In genomic region chr18:3634250-3634939, GRCh38 we compare ENCODE assay signal across 22 cellular contexts.
DNase-seq lines count a peak whose midpoint lies in the region; ATAC-seq, FAIRE-seq and TF ChIP-seq lines count a peak whose summit lies in the region.
"Had no signal": no experiment of that assay in that cellular context is flagged by ENCODE, and none has a peak within 500 bp of the region (broad histone marks: within the 10 kb centered on the region; RNA-seq: fewer than 3 reads in every experiment).

No MANE protein-coding gene starts in this region.

- H2AFZ ChIP-seq in HepG2 (ENCODE audit: low read length): no peak overlapping the region
- H2AFZ ChIP-seq: PC-9 had no signal

- no peaks in the 10 kb centered on the region for H3K9me3 Mint-ChIP-seq in activated CD4-positive, alpha-beta T cell treated with anti-CD3 and anti-CD28 coated beads for 36 hours (ENCODE audit: low read depth)
- no peaks in the 10 kb centered on the region for H3K9me3 Mint-ChIP-seq in activated naive CD8-positive, alpha-beta T cell treated with anti-CD3 and anti-CD28 coated beads for 36 hours
- H3K9me3 Mint-ChIP-seq in stimulated activated naive CD8-positive, alpha-beta T cell treated with anti-CD3 and anti-CD28 coated beads, Interleukin-15, amount 100 ng/mL, for 72 hours: peaks cover 0 to 6% of the 10 kb centered on the region in 2 donors

- POLR2A ChIA-PET in activated CD4-positive, alpha-beta T cell treated with anti-CD3 and anti-CD28 coated beads for 36 hours (lab: Charles Lee): no interaction called here
- POLR2A ChIA-PET in HepG2 (lab: Yijun Ruan, JAX): interaction anchor here (0.6 to 2.5 kb wide), 3 partner anchors 10 to 28 kb away, joined by 4 to 14 read pairs (median 4); no protein-coding TSS in a partner anchor

- H3K4me3 ChIP-seq in HepG2 (replicated peaks in 1 of 3; ENCODE audit: insufficient read depth in 1 of 3, low read depth in 2 of 3, low read length in 3 of 3) (no peak overlapping the region), right lobe of liver (no peak overlapping the region)
- H3K4me3 ChIP-seq: GM12878, PC-9 had no signal

- H3K27me3 ChIP-seq in HepG2 (ENCODE audit: control insufficient read depth in 1 of 2, insufficient read depth in 2 of 2, low read length in 2 of 2): no peaks in the 10 kb centered on the region; a peak in 1 of 5 replicates
- no peaks in the 10 kb centered on the region for H3K27me3 ChIP-seq in right lobe of liver

- no peaks in the 10 kb centered on the region for H3K27me3 Mint-ChIP-seq in activated CD4-positive, alpha-beta T cell treated with anti-CD3 and anti-CD28 coated beads for 36 hours
- no peaks in the 10 kb centered on the region for H3K27me3 Mint-ChIP-seq in activated naive CD8-positive, alpha-beta T cell treated with anti-CD3 and anti-CD28 coated beads for 36 hours
- H3K27me3 Mint-ChIP-seq in stimulated activated naive CD8-positive, alpha-beta T cell treated with anti-CD3 and anti-CD28 coated beads, Interleukin-15, amount 100 ng/mL, for 72 hours: no peaks in the 10 kb centered on the region
- H3K27me3 Mint-ChIP-seq: B cell had no signal

- H3K4me1 ChIP-seq in HepG2 (ENCODE audit: insufficient read depth, low read length) (peaks cover 49% of the 10 kb centered on the region), right lobe of liver (no peaks in the 10 kb centered on the region)

- CTCF ChIA-PET in activated CD4-positive, alpha-beta T cell treated with anti-CD3 and anti-CD28 coated beads for 36 hours (lab: Charles Lee): interaction anchor here (1.2 to 1.8 kb wide), 4 partner anchors 32 to 346 kb away, joined by 3 to 4 read pairs (median 4); no protein-coding TSS in a partner anchor
- CTCF ChIA-PET in HepG2 (lab: Yijun Ruan, JAX; ENCODE audit: low intra/inter-chr PET ratio, low total read pairs): no interaction called here

- no peak overlapping the region for H3K4me3 Mint-ChIP-seq in activated CD4-positive, alpha-beta T cell treated with anti-CD3 and anti-CD28 coated beads for 36 hours
- H3K4me3 Mint-ChIP-seq in activated naive CD8-positive, alpha-beta T cell treated with anti-CD3 and anti-CD28 coated beads for 36 hours: no peak overlapping the region
- peak overlapping the region; percentile 31 to 70 for H3K4me3 Mint-ChIP-seq in stimulated activated naive CD8-positive, alpha-beta T cell treated with anti-CD3 and anti-CD28 coated beads, Interleukin-15, amount 100 ng/mL, for 72 hours
- H3K4me3 Mint-ChIP-seq: B cell had no signal

- FAIRE-seq in HepG2 (lab: Jason Lieb, UNC): no peak
- FAIRE-seq: D721Med, GM12878 had no signal

- H3K79me2 ChIP-seq in HepG2 (ENCODE audit: insufficient read depth, low read length): no peaks in the 10 kb centered on the region

- no peak for TF ChIP-seq CTCF in HepG2 (CRISPR knock-in tag; IDR thresholded peaks at IDR 0.05)
- no peak for TF ChIP-seq CTCF in right lobe of liver (IDR thresholded peaks at IDR 0.05)

- no peaks in the 10 kb centered on the region for H4K20me1 ChIP-seq in HepG2 (ENCODE audit: insufficient read depth, low read length)

- in situ Hi-C loops in HepG2 (cut with HindIII; ENCODE audit: extremely low pct_ligation_motif_present, low pct_unique_long_range_greater_than_20kb): no loop called here

- H3K36me3 ChIP-seq in HepG2 (replicated peaks in 1 of 2; ENCODE audit: control insufficient read depth in 1 of 2, insufficient read depth in 2 of 2, low read length in 2 of 2) (no peaks in the 10 kb centered on the region), right lobe of liver (no peaks in the 10 kb centered on the region)

- no peak for DNase-seq in activated CD4-positive, alpha-beta T cell treated with anti-CD3 and anti-CD28 coated beads for 36 hours
- DNase-seq in activated CD4-positive, alpha-beta T cell treated with anti-CD3 and anti-CD28 coated beads for 4 hours: no peak
- DNase-seq in HepG2 (ENCODE audit: low spot score) (peak; percentile 58), right lobe of liver (no peak), RPMI8226 (no peak)
- DNase-seq in activated naive CD8-positive, alpha-beta T cell treated with anti-CD3 and anti-CD28 coated beads for 36 hours: no peak
- DNase-seq in stimulated activated naive CD8-positive, alpha-beta T cell treated with anti-CD3 and anti-CD28 coated beads, Interleukin-15, amount 100 ng/mL, for 72 hours: no peak
- DNase-seq: 8988T, DMS79 treated with DMSO at 0.1 percent for 48 hours, H7, NCI-H1105, NCI-H146, NCI-H2029, NCI-H226, NCI-H510A treated with DMSO at 0.1 percent for 48 hours, NCI-H748 treated with DMSO at 0.1 percent for 48 hours, PC-9 had no signal

- BruUV-seq in HepG2 (replicated peaks; lab: Mats Ljungman, UMichigan): no TSS peak

- TF ChIP-seq POLR2A in HepG2 (IDR thresholded peaks at IDR 0.05; ENCODE audit: insufficient read depth in 1 of 2, low read depth in 2 of 2, low read length in 2 of 2) (no peak), right lobe of liver (IDR thresholded peaks at IDR 0.05) (no peak)

- H3K4me2 ChIP-seq in HepG2 (ENCODE audit: low read depth, low read length): no peak overlapping the region
- H3K4me2 ChIP-seq: PC-9 had no signal

- 68% methylated on average over 3 of the region's 3 CpGs for WGBS in HepG2 (ENCODE audit: low lambda C conversion rate)
- WGBS in right lobe of liver (ENCODE audit: insufficient coverage, low coverage, low lambda C conversion rate, missing lambda C conversion rate): 85% methylated on average over 3 of the region's 3 CpGs

- H3K27ac ChIP-seq in HepG2 (ENCODE audit: extremely low read length, insufficient read depth, low read length) (no peak overlapping the region), right lobe of liver (no peak overlapping the region)
- H3K27ac ChIP-seq: HL-60, PC-9 had no signal

- no peak for TF ChIP-seq RAD21 in HepG2 (CRISPR knock-in tag; IDR thresholded peaks at IDR 0.05)

- peak; percentile 61 for ATAC-seq in activated CD4-positive, alpha-beta T cell treated with anti-CD3 and anti-CD28 coated beads for 36 hours
- ATAC-seq in HepG2 (no peak), right lobe of liver (no peak), HG02970 (IDR thresholded peaks at IDR 0.05; ENCODE audit: low FRiP score, unreplicated experiment) (no peak)
- ATAC-seq in stimulated activated naive CD8-positive, alpha-beta T cell treated with anti-CD3 and anti-CD28 coated beads, Interleukin-15, amount 100 ng/mL, for 72 hours: peak; percentile 74
- ATAC-seq: GM12878 had no signal

- H3K9ac ChIP-seq in HepG2 (ENCODE audit: insufficient read depth, low read depth, low read length): no peak overlapping the region

- no peaks in the 10 kb centered on the region for H3K9me3 ChIP-seq in HepG2 (ENCODE audit: low read length)
- H3K9me3 ChIP-seq in right lobe of liver: no peaks in the 10 kb centered on the region

- peak in 1 of 2 experiments; percentile 49; a peak in 2 of 4 replicates for TF ChIP-seq EP300 in HepG2 (IDR thresholded peaks at IDR 0.05; ENCODE audit: low read depth in 2 of 2, low read length in 2 of 2)
- no peak for TF ChIP-seq EP300 in HepG2 (CRISPR knock-in tag; IDR thresholded peaks at IDR 0.05; ENCODE audit: borderline replicate concordance)

- intact Hi-C loops in activated CD4-positive, alpha-beta T cell treated with anti-CD3 and anti-CD28 coated beads for 36 hours (cut with DNase I, micrococcal nuclease): no loop called here
- intact Hi-C loops in HepG2 (cut with micrococcal nuclease; ENCODE audit: unreplicated experiment) (loop anchor here (2.0 kb wide), 1 partner anchor 16 kb away; no protein-coding TSS in a partner anchor), right lobe of liver (cut with DNase I) (no loop called here)

- no peaks in the 10 kb centered on the region for H3K36me3 Mint-ChIP-seq in activated CD4-positive, alpha-beta T cell treated with anti-CD3 and anti-CD28 coated beads for 36 hours (ENCODE audit: low read depth)
- H3K36me3 Mint-ChIP-seq in activated naive CD8-positive, alpha-beta T cell treated with anti-CD3 and anti-CD28 coated beads for 36 hours: no peaks in the 10 kb centered on the region

- peak overlapping the region; percentile 24 for H3K27ac Mint-ChIP-seq in activated CD4-positive, alpha-beta T cell treated with anti-CD3 and anti-CD28 coated beads for 36 hours
- peak overlapping the region; percentile 88 for H3K27ac Mint-ChIP-seq in activated naive CD8-positive, alpha-beta T cell treated with anti-CD3 and anti-CD28 coated beads for 36 hours
- peak overlapping the region; percentile 92 for H3K27ac Mint-ChIP-seq in stimulated activated naive CD8-positive, alpha-beta T cell treated with anti-CD3 and anti-CD28 coated beads, Interleukin-15, amount 100 ng/mL, for 72 hours
- H3K27ac Mint-ChIP-seq: B cell had no signal

- peaks cover 24% of the 10 kb centered on the region for H3K4me1 Mint-ChIP-seq in activated CD4-positive, alpha-beta T cell treated with anti-CD3 and anti-CD28 coated beads for 36 hours
- peaks cover 28% of the 10 kb centered on the region for H3K4me1 Mint-ChIP-seq in activated naive CD8-positive, alpha-beta T cell treated with anti-CD3 and anti-CD28 coated beads for 36 hours
- H3K4me1 Mint-ChIP-seq in stimulated activated naive CD8-positive, alpha-beta T cell treated with anti-CD3 and anti-CD28 coated beads, Interleukin-15, amount 100 ng/mL, for 72 hours: peaks cover 28% of the 10 kb centered on the region

TF ChIP-seq in HepG2, 621 proteins besides CTCF, POLR2A, EP300 and RAD21 (continues in another document):
- TF ChIP-seq HNF4A (CRISPR knock-in tag; IDR thresholded peaks at IDR 0.05) (peak; percentile 53), HMG20A (CRISPR knock-in tag; IDR thresholded peaks at IDR 0.05; ENCODE audit: borderline replicate concordance) (peak; percentile 44; the same call in 1 of the 2 replicates), RARA (CRISPR knock-in tag; IDR thresholded peaks at IDR 0.05) (peak; percentile 18; the same call in 1 of the 2 replicates), ZNF496 (CRISPR knock-in tag; IDR thresholded peaks at IDR 0.05; ENCODE audit: insufficient replicate concordance) (no peak), ARID3A (IDR thresholded peaks at IDR 0.05; ENCODE audit: low read depth, low read length) (peak; percentile 51), FOXA1 (IDR thresholded peaks at IDR 0.05) (no peak), FOXA1 (CRISPR knock-in tag; IDR thresholded peaks at IDR 0.05) (peak; percentile 76), CREM (IDR thresholded peaks at IDR 0.05) (0 out of 2 replicates have a peak, but pooled peaks have one; percentile 18), CREM (CRISPR knock-in tag; IDR thresholded peaks at IDR 0.05) (no peak)

Comparison
In these comparisons a context has a peak if more than half of its experiments do, and no peak if none do; other contexts are left out.
1. ATAC-seq: peak in activated CD4-positive, alpha-beta T cell treated with anti-CD3 and anti-CD28 coated beads for 36 hours (single experiment) and stimulated activated naive CD8-positive, alpha-beta T cell treated with anti-CD3 and anti-CD28 coated beads, Interleukin-15, amount 100 ng/mL, for 72 hours (single experiment); none in HepG2 (single experiment), right lobe of liver (0 of 4) and HG02970 (single experiment).
2. H3K27ac Mint-ChIP-seq: peak in every context shown above with its lines; median percentile 92 in stimulated activated naive CD8-positive, alpha-beta T cell treated with anti-CD3 and anti-CD28 coated beads, Interleukin-15, amount 100 ng/mL, for 72 hours; 88 in activated naive CD8-positive, alpha-beta T cell treated with anti-CD3 and anti-CD28 coated beads for 36 hours; 24 in activated CD4-positive, alpha-beta T cell treated with anti-CD3 and anti-CD28 coated beads for 36 hours.
3. H3K4me3 Mint-ChIP-seq: peak in stimulated activated naive CD8-positive, alpha-beta T cell treated with anti-CD3 and anti-CD28 coated beads, Interleukin-15, amount 100 ng/mL, for 72 hours (2 of 2); none in activated CD4-positive, alpha-beta T cell treated with anti-CD3 and anti-CD28 coated beads for 36 hours (single experiment) and activated naive CD8-positive, alpha-beta T cell treated with anti-CD3 and anti-CD28 coated beads for 36 hours (single experiment).